In the genomic region with DNA sequence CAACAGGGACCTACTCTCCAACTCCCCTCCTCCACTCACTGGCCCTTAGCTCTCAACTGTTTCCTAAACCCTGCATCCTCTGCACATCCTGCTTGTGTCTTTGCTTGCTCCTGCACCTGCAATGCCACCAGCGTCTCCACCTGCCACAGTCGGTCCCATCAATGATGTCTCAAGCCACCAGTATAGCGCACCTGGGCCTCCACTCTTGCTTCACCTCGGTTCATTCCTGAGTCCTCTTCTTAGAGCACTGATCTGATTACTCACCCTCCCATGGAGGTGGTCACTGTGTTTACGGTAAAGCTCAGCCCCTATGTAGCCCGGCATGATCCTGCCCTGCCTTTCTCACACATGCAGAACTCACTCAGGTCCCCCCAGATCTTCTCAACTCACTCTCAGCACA, we compare ENCODE assay signal across 23 cellular contexts. TPM values are rescaled to one million over a fixed set of nuclear protein-coding genes. Genes with fewer than 3 reads are reported as not detected.
"Had no signal": no experiment of that assay in that cellular context is flagged by ENCODE, and none has a peak within 500 bp of the region (broad histone marks: within the 10 kb centered on the region; RNA-seq: fewer than 3 reads in every experiment).

No MANE protein-coding gene starts in this region.

- H3K4me3 ChIP-seq: PC-9, Peyer's patch, SJCRH30 had no signal

- FAIRE-seq: HTR-8/SVneo had no signal

- H3K36me3 ChIP-seq: Peyer's patch, SJCRH30 had no signal

- H3K27ac ChIP-seq: HL-60, PC-9, Peyer's patch, SJCRH30 had no signal

- H2AFZ ChIP-seq: PC-9 had no signal

- H3K27me3 ChIP-seq: Peyer's patch, SJCRH30 had no signal

- H3K4me2 ChIP-seq: PC-9 had no signal

- H3K4me1 ChIP-seq: Peyer's patch, SJCRH30 had no signal

- DNase-seq: Karpas-422, KG1, MM.1S, NCI-H1092 treated with DMSO at 0.1 percent for 48 hours, NCI-H1436, NCI-H187, NCI-H2029, NCI-H2081 treated with DMSO at 0.1 percent for 48 hours, NCI-H2171, NCI-H226, NCI-H446, NCI-H510A, NCI-H69, NCI-H774, OCI-M1, PC-9, Peyer's patch, SHP77 treated with DMSO at 0.1 percent for 48 hours, SJCRH30 had no signal

- H3K9me3 ChIP-seq: Peyer's patch, SJCRH30 had no signal

RNA-seq across cellular contexts. Expression of gene TRIM29, which starts 31.6 kb away (rescaled TPM):
- total RNA-seq: Right ventricle myocardium inferior, RPMI7951, SJCRH30 had no signal
